Comparison of ENCODE assay signal across 8 cellular contexts in the genomic region with DNA sequence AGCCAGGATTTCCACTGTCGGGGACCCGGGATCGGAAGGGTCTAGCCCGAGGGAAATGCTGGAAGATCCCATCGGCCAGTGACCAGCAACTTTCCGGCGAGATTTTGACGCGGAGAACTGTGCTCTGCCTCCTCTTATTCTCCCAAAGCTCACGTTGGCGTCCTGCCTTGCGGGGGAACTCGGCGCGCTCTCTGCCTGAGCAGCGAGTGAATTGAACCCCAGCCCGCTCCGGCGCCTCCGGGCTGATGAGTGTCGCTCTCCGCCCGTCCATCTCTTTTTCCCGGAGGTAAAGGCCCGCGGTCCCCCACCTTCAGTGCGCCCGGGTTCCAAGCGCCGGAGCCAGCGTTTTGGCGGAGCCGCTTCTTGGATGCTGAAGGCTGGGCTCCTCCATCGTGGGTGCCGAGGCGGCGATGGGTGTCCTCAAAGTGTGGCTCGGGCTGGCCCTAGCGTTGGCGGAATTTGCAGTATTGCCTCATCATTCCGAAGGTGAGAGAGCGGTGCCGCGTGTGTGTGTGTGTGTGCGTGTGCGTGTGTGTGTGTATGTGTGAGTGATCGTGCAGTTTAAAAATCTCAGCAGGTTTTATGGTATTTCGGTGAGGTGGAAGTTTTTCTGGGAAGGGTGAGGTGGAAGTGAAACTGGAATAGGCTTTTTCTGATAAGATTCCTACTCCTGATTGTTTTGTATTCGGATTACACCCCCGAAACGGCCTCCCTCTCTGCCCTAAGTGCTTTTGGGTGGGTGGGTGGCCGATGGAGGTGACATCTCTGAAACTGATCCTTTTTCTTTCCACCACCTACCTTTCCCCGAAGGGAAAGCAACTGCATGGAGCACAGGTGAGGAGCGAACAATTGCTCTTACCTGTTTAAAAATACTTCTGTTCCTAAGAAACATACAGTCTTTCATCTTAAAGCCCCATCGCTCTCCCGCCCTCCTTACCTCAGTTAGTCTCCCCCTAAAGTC. TPM values are rescaled to one million over a fixed set of nuclear protein-coding genes. Genes with fewer than 3 reads are reported as not detected.
DNase-seq lines count a peak whose midpoint lies in the region; ATAC-seq and TF ChIP-seq lines count a peak whose summit lies in the region.

No MANE protein-coding gene starts in this region.

- no peak overlapping the region for H2AK9ac ChIP-seq in IMR-90 (replicated peaks; ENCODE audit: low read depth, low read length, poor library complexity)

- TF ChIP-seq RAD21 in IMR-90 (IDR thresholded peaks at IDR 0.05; ENCODE audit: low read length) = no peak

- no peak overlapping the region for H4K91ac ChIP-seq in IMR-90 (ENCODE audit: insufficient read depth, low read depth, low read length)

- no peak overlapping the region for H4K5ac ChIP-seq in IMR-90 (ENCODE audit: low read depth, low read length)

- H3K4me1 Mint-ChIP-seq in WTC11 = peaks cover 37% of the 10 kb centered on the region

- TF ChIP-seq POLR2A in IMR-90 (IDR thresholded peaks at IDR 0.05; ENCODE audit: low read depth, low read length) (no peak), erythroblast (IDR thresholded peaks at IDR 0.05; ENCODE audit: low read length) (no peak)

- H2BK15ac ChIP-seq in IMR-90 (ENCODE audit: low read depth, low read length) = no peak overlapping the region

- no TSS peak for BruUV-seq in IMR-90 (replicated peaks; lab: Mats Ljungman, UMichigan)

- H3K27me3 ChIP-seq in IMR-90 (ENCODE audit: control insufficient read depth, insufficient read depth, low read length) (peaks cover 46% of the 10 kb centered on the region), thymus (ENCODE audit: control insufficient read depth, insufficient read depth) (peaks cover 43% of the 10 kb centered on the region)

- dilution Hi-C loops in IMR-90 (cut with HindIII; ENCODE audit: low sequenced_read_pairs, unreplicated experiment) = no loop called here

- H2AFZ ChIP-seq in IMR-90 (replicated peaks; ENCODE audit: low read length, poor library complexity) = peak overlapping the region; percentile 72

- no peaks in the 10 kb centered on the region for H3K36me3 ChIP-seq in IMR-90 (ENCODE audit: control insufficient read depth, insufficient read depth, low read length)
- H3K36me3 ChIP-seq in thymus (ENCODE audit: control insufficient read depth, insufficient read depth) = no peaks in the 10 kb centered on the region

- intact Hi-C loops in IMR-90 (cut with micrococcal nuclease) = loop anchor here (5.0 kb wide), 2 partner anchors 454 to 804 kb away; no protein-coding TSS in a partner anchor

- no peaks in the 10 kb centered on the region for H3K36me3 Mint-ChIP-seq in WTC11

- POLR2A ChIA-PET in IMR-90 (lab: Charles Lee; ENCODE audit: unreplicated experiment) (no interaction called here), WTC11 (lab: Charles Lee) (interaction anchor here (0.6 to 1.3 kb wide), 5 partner anchors 16 to 717 kb away, joined by 3 to 10 read pairs (median 6); partner anchors contain the start of gene ANXA3)

- H3K27me3 Mint-ChIP-seq in WTC11 (ENCODE audit: low read depth) = no peaks in the 10 kb centered on the region; the same call in 1 of the 2 replicates

- 2% methylated on average over 29 of the region's 56 CpGs; no CpG with 5 or more reads in 1 of the 2 experiments for WGBS in IMR-90 (ENCODE audit: extremely low coverage in 2 of 2, insufficient read length in 1 of 2), 2 experiments
- under 1% methylated on average over 56 of the region's 56 CpGs for WGBS in thymus

- H3K4me2 ChIP-seq in IMR-90 (ENCODE audit: low read depth, low read length) = peak overlapping the region; percentile 97

- H3K27ac ChIP-seq in IMR-90 (ENCODE audit: insufficient read depth, low read length) (no peak overlapping the region), thymus (ENCODE audit: low read depth) (no peak overlapping the region)

- H3K9ac ChIP-seq in IMR-90 (ENCODE audit: low read depth, low read length) = no peak overlapping the region

- in situ Hi-C loops in IMR-90 (cut with MboI; ENCODE audit: low sequenced_read_pairs) = no loop called here

- H3K9me3 ChIP-seq in IMR-90 (ENCODE audit: control insufficient read depth, insufficient read depth, low read length) (no peaks in the 10 kb centered on the region), thymus (ENCODE audit: control insufficient read depth) (peaks cover 3% of the 10 kb centered on the region)

- H4K8ac ChIP-seq in IMR-90 (ENCODE audit: low read depth in 2 of 2, low read length in 2 of 2) = no peak overlapping the region

- H3K56ac ChIP-seq in IMR-90 (ENCODE audit: extremely low read depth, insufficient read depth, low read length) = no peak overlapping the region

- H2BK20ac ChIP-seq in IMR-90 (ENCODE audit: low read depth, low read length) = no peak overlapping the region

- DNase-seq in NCI-H526 (lab: John Stamatoyannopoulos, UW) = peak; percentile 1 to 62
- DNase-seq in NCI-H526 treated with DMSO at 0.1 percent for 48 hours (lab: John Stamatoyannopoulos, UW) = no peak
- peak; percentile 13 for DNase-seq in IMR-90
- peak; percentile 37 for DNase-seq in WTC11 (ENCODE audit: low spot score)
- DNase-seq in erythroblast (lab: John Stamatoyannopoulos, UW) = peak; percentile 12 to 14
- peak; percentile 38 for DNase-seq in mucosa of gallbladder (ENCODE audit: low spot score)
- DNase-seq in NOMO-1 treated with DMSO at 0.1 percent for 48 hours (lab: John Stamatoyannopoulos, UW; ENCODE audit: unreplicated experiment) = no peak

- peak overlapping the region; percentile 87 for H3K27ac Mint-ChIP-seq in WTC11

- no peak overlapping the region for H2BK120ac ChIP-seq in IMR-90 (ENCODE audit: low read depth, low read length)

- no peaks in the 10 kb centered on the region for H3K9me1 ChIP-seq in IMR-90 (ENCODE audit: insufficient read depth, low read length)

- H3K4me1 ChIP-seq in IMR-90 (ENCODE audit: control insufficient read depth, insufficient read depth, low read length) = peaks cover 2% of the 10 kb centered on the region; the same call in 1 of the 2 replicates
- peaks cover 11% of the 10 kb centered on the region for H3K4me1 ChIP-seq in thymus (ENCODE audit: control insufficient read depth, insufficient read depth, low read length)

- no peak overlapping the region for H3K23ac ChIP-seq in IMR-90 (ENCODE audit: low read depth, low read length)

- H3K4me3 ChIP-seq in IMR-90 (ENCODE audit: insufficient read depth, low read depth, low read length) (peak overlapping the region; percentile 57), thymus (ENCODE audit: low read length) (peak overlapping the region; percentile 44)

- no peak overlapping the region for H2BK5ac ChIP-seq in IMR-90 (ENCODE audit: low read depth, low read length, poor library complexity, severe bottlenecking)

- ATAC-seq in IMR-90 (ENCODE audit: low read depth) = peak; percentile 61
- ATAC-seq in WTC11 = no peak; the same call in 1 of the 2 replicates

- TF ChIP-seq CTCF in IMR-90 (conservative IDR thresholded peaks at IDR 0.05; ENCODE audit: low read depth, low read length) (no peak), WTC11 (IDR thresholded peaks at IDR 0.05) (no peak)

- H3K4ac ChIP-seq in IMR-90 (ENCODE audit: low read depth, low read length) = no peak overlapping the region

- no peaks in the 10 kb centered on the region for H3K79me1 ChIP-seq in IMR-90 (ENCODE audit: low read depth in 1 of 2, low read length in 2 of 2)

- CTCF ChIA-PET in IMR-90 (lab: Yijun Ruan, JAX) = no interaction called here
- CTCF ChIA-PET in WTC11 (lab: Charles Lee) = interaction anchor here (0.7 to 3.7 kb wide), 15 partner anchors 9 to 360 kb away, joined by 3 to 60 read pairs (median 5); no protein-coding TSS in a partner anchor

- no peaks in the 10 kb centered on the region; the same call in 1 of the 2 replicates for H4K20me1 ChIP-seq in IMR-90 (ENCODE audit: insufficient read depth, low read length)

- H3K9me3 Mint-ChIP-seq in WTC11 = no peaks in the 10 kb centered on the region

- no peak overlapping the region for H3K14ac ChIP-seq in IMR-90 (replicated peaks; ENCODE audit: low read depth, low read length)

- peak overlapping the region; percentile 93 for H3K4me3 Mint-ChIP-seq in WTC11

- H2AK5ac ChIP-seq in IMR-90 (ENCODE audit: low read depth, low read length) = no peak overlapping the region

- H3K18ac ChIP-seq in IMR-90 (ENCODE audit: low read depth, low read length) = no peak overlapping the region

TF ChIP-seq in IMR-90, 13 proteins besides CTCF, POLR2A, EP300 and RAD21:
- no peak for TF ChIP-seq CHD1 (IDR thresholded peaks at IDR 0.05; ENCODE audit: low read depth, low read length)
- peak; percentile 76 for TF ChIP-seq CEBPB (IDR thresholded peaks at IDR 0.05; ENCODE audit: low read depth, low read length)
TF ChIP-seq in IMR-90: peak in this region for 1.

TF ChIP-seq in WTC11, 78 proteins besides CTCF, POLR2A, EP300 and RAD21 (continues in another document):
- TF ChIP-seq, protein P1, sequence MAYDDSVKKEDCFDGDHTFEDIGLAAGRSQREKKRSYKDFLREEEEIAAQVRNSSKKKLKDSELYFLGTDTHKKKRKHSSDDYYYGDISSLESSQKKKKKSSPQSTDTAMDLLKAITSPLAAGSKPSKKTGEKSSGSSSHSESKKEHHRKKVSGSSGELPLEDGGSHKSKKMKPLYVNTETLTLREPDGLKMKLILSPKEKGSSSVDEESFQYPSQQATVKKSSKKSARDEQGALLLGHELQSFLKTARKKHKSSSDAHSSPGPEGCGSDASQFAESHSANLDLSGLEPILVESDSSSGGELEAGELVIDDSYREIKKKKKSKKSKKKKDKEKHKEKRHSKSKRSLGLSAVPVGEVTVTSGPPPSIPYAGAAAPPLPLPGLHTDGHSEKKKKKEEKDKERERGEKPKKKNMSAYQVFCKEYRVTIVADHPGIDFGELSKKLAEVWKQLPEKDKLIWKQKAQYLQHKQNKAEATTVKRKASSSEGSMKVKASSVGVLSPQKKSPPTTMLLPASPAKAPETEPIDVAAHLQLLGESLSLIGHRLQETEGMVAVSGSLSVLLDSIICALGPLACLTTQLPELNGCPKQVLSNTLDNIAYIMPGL (CRISPR knock-in tag; IDR thresholded peaks at IDR 0.05) = peak; percentile 23; the same call in 1 of the 2 replicates

RNA-seq across cellular contexts. Expression of gene FRAS1, which starts 0.8 kb away (rescaled TPM):
- under 0.01 TPM in 2 replicates for total RNA-seq in IMR-90 (2012; rRNA removed)
- polyA plus RNA-seq in IMR-90 (2012; rRNA removed) = 0.01 and 0.03 TPM in 2 replicates
- polyA plus RNA-seq in IMR-90 (2012; cell fraction: cytosol; rRNA removed) = 0.03 TPM in 1 of 2 replicates, not detected in the other
- polyA plus RNA-seq in IMR-90 (2012; cell fraction: nucleus; rRNA removed; ENCODE audit: low replicate concordance) = 0.02 and 0.03 TPM in 2 replicates
- total RNA-seq in WTC11 (2021) = 77.8 to 82.0 TPM (median 78.1 TPM) in 3 replicates
- total RNA-seq in mucosa of gallbladder = 6.8 TPM
- 1.0 TPM for polyA plus RNA-seq in thymus

Comparison
In these comparisons a context has a peak if more than half of its experiments do, and no peak if none do; other contexts are left out.
1. DNase-seq: peak in NCI-H526 (2 of 2), IMR-90 (single experiment), WTC11 (single experiment), erythroblast (2 of 2) and mucosa of gallbladder (single experiment); none in NCI-H526 treated with DMSO at 0.1 percent for 48 hours (single experiment) and NOMO-1 treated with DMSO at 0.1 percent for 48 hours (single experiment).
2. RNA of gene FRAS1, which starts 0.8 kb away (total RNA-seq): 77.8 to 82.0 TPM in WTC11; 6.8 TPM in mucosa of gallbladder (single experiment) and under 0.01 TPM in IMR-90; every median in the first group is over 10 times any median in the second.